ENCODE assay signal across 11 cellular contexts in the genomic region with DNA sequence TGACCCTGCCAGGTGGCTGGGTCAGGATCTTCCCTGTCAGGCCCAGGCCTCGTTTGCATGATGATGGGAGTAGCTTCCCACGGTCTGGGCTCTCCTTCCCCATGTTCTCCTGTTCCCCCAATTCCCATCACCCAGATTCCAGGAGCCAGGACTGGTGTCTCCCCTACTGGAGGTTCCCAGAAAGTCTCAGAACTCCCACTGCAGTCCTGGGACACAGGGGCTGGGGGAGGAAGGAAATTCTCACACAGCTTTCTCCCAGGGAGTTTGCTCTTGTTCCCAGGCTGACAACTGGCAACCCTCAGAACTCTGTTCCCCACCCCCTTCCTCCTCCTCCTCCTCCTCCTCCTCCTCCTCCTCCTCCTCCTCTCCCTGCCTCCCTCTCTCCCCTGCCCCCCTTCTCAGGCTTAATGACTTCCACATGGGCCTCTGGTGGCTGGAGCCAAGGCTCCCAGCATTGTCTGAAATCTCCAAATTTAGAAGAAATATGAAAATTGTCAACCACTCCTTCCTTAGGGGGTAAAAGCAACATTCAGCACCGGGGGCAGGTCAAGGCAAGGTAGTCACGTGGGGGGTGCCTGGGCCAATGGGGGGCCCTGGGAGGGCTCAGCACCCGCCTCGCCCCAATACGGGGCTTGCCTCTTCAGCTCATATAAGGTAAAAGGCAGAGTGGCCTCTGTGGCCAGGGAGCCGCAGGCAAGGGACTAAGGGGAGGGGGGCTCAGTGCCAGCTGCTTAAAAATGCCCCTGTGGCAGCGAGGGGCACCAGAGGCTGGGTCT. TPM values are rescaled to one million over a fixed set of nuclear protein-coding genes. Genes with fewer than 3 reads are reported as not detected.
A peak's percentile ranks its signal among the peaks of the same experiment; 100 is the strongest.
DNase-seq lines count a peak whose midpoint lies in the region; ATAC-seq, FAIRE-seq and TF ChIP-seq lines count a peak whose summit lies in the region.
"Had no signal": no experiment of that assay in that cellular context is flagged by ENCODE, and none has a peak within 500 bp of the region (broad histone marks: within the 10 kb centered on the region; RNA-seq: fewer than 3 reads in every experiment).

No MANE protein-coding gene starts in this region.

- ATAC-seq in IMR-90 (ENCODE audit: low read depth) (peak; percentile 70), lower lobe of right lung (peak; percentile 74 to 85), thoracic aorta (ENCODE audit: insufficient number of reproducible peaks, low FRiP score, low read depth) (peak; percentile 53), GM18868 (IDR thresholded peaks at IDR 0.05; ENCODE audit: unreplicated experiment) (no peak)

- TF ChIP-seq CTCF in IMR-90 (conservative IDR thresholded peaks at IDR 0.05; ENCODE audit: low read depth, low read length) (peak; percentile 23), lower lobe of right lung (IDR thresholded peaks at IDR 0.05) (no peak), thoracic aorta (IDR thresholded peaks at IDR 0.05) (peak; percentile 21)

- no TSS peak for BruUV-seq in IMR-90 (replicated peaks; lab: Mats Ljungman, UMichigan)

- H3K4me1 ChIP-seq in IMR-90 (ENCODE audit: control insufficient read depth, insufficient read depth, low read length) (peaks cover 29% of the 10 kb centered on the region), lower lobe of right lung (peaks cover 8% of the 10 kb centered on the region), thoracic aorta (ENCODE audit: control insufficient read depth in 1 of 2, low read depth in 2 of 2) (peaks cover 7 to 32% of the 10 kb centered on the region in 2 donors)

- H3K18ac ChIP-seq in IMR-90 (ENCODE audit: low read depth, low read length) = peak overlapping the region; percentile 86

- H2BK5ac ChIP-seq in IMR-90 (ENCODE audit: low read depth, low read length, poor library complexity, severe bottlenecking) = peak overlapping the region; percentile 96

- peak overlapping the region; percentile 95 for H2BK20ac ChIP-seq in IMR-90 (ENCODE audit: low read depth, low read length)

- in situ Hi-C loops in IMR-90 (cut with MboI; ENCODE audit: low sequenced_read_pairs) = no loop called here

- H3K79me1 ChIP-seq in IMR-90 (ENCODE audit: low read depth in 1 of 2, low read length in 2 of 2) = peaks cover 7 to 51% of the 10 kb centered on the region in 2 experiments; a peak in 3 of 4 replicates

- peak overlapping the region; percentile 76 for H4K5ac ChIP-seq in IMR-90 (ENCODE audit: low read depth, low read length)

- peaks cover 51% of the 10 kb centered on the region for H4K20me1 ChIP-seq in IMR-90 (ENCODE audit: insufficient read depth, low read length)

- peaks cover 32% of the 10 kb centered on the region for H3K36me3 ChIP-seq in IMR-90 (ENCODE audit: control insufficient read depth, insufficient read depth, low read length)
- peaks cover 5% of the 10 kb centered on the region for H3K36me3 ChIP-seq in lower lobe of right lung
- peaks cover 39% of the 10 kb centered on the region for H3K36me3 ChIP-seq in thoracic aorta

- peak; percentile 97 for TF ChIP-seq POLR2A in IMR-90 (IDR thresholded peaks at IDR 0.05; ENCODE audit: low read depth, low read length)

- H3K9me3 ChIP-seq in IMR-90 (ENCODE audit: control insufficient read depth, insufficient read depth, low read length) = no peaks in the 10 kb centered on the region
- H3K9me3 ChIP-seq in lower lobe of right lung = no peaks in the 10 kb centered on the region
- no peaks in the 10 kb centered on the region for H3K9me3 ChIP-seq in thoracic aorta

- H2AK5ac ChIP-seq in IMR-90 (ENCODE audit: low read depth, low read length) = peak overlapping the region; percentile 99

- H3K4me3 ChIP-seq in IMR-90 (ENCODE audit: insufficient read depth, low read depth, low read length) = peak overlapping the region; percentile 63
- H3K4me3 ChIP-seq in lower lobe of right lung = peak overlapping the region; percentile 54
- H3K4me3 ChIP-seq in thoracic aorta = peak overlapping the region; percentile 83

- CTCF ChIA-PET in IMR-90 (lab: Yijun Ruan, JAX) = interaction anchor here (0.6 to 2.0 kb wide), 5 partner anchors 8 to 25 kb away, joined by 3 to 6 read pairs (median 4); no protein-coding TSS in a partner anchor

- H2BK15ac ChIP-seq in IMR-90 (ENCODE audit: low read depth, low read length) = peak overlapping the region; percentile 99; the same call in 2 of the 3 replicates

- peak overlapping the region; percentile 83 for H2AK9ac ChIP-seq in IMR-90 (replicated peaks; ENCODE audit: low read depth, low read length, poor library complexity)

- H3K9ac ChIP-seq in IMR-90 (ENCODE audit: low read depth, low read length) = peak overlapping the region; percentile 99

- H3K4me2 ChIP-seq in IMR-90 (ENCODE audit: low read depth, low read length) = peak overlapping the region; percentile 85

- POLR2A ChIA-PET in IMR-90 (lab: Charles Lee; ENCODE audit: unreplicated experiment) = interaction anchor here (0.6 to 2.5 kb wide), 6 partner anchors 11 to 156 kb away, joined by 3 to 42 read pairs (median 4); no protein-coding TSS in a partner anchor

- TF ChIP-seq RAD21 in IMR-90 (IDR thresholded peaks at IDR 0.05; ENCODE audit: low read length) = 0 out of 2 replicates have a peak, but pooled peaks have one; percentile 5

- H3K9me1 ChIP-seq in IMR-90 (ENCODE audit: insufficient read depth, low read length) = peaks cover 12% of the 10 kb centered on the region

- peak overlapping the region; percentile 98 for H3K23ac ChIP-seq in IMR-90 (ENCODE audit: low read depth, low read length)

- H3K27ac ChIP-seq in IMR-90 (ENCODE audit: insufficient read depth, low read length) (peak overlapping the region; percentile 93), lower lobe of right lung (peak overlapping the region; percentile 76), thoracic aorta (peak overlapping the region; percentile 96 to 97)

- H3K27me3 ChIP-seq in IMR-90 (ENCODE audit: control insufficient read depth, insufficient read depth, low read length) = no peaks in the 10 kb centered on the region
- no peaks in the 10 kb centered on the region for H3K27me3 ChIP-seq in lower lobe of right lung (ENCODE audit: low read depth)
- H3K27me3 ChIP-seq in thoracic aorta (replicated peaks; ENCODE audit: insufficient read depth) = no peaks in the 10 kb centered on the region

- 17% methylated on average over 2 of the region's 9 CpGs; no CpG with 5 or more reads in 1 of the 2 experiments for WGBS in IMR-90 (ENCODE audit: extremely low coverage in 2 of 2, insufficient read length in 1 of 2), 2 experiments

- H2AFZ ChIP-seq in IMR-90 (replicated peaks; ENCODE audit: low read length, poor library complexity) = peak overlapping the region; percentile 52

- peak overlapping the region; percentile 98 for H4K91ac ChIP-seq in IMR-90 (ENCODE audit: insufficient read depth, low read depth, low read length)

- FAIRE-seq in endometrium (lab: Jason Lieb, UNC) (peak; percentile 94), frontal cortex (lab: Jason Lieb, UNC) (no peak)

- dilution Hi-C loops in IMR-90 (cut with HindIII; ENCODE audit: low sequenced_read_pairs, unreplicated experiment) = no loop called here

- peak; percentile 94 for DNase-seq in IMR-90
- no peak for DNase-seq in lower lobe of right lung
- peak; percentile 71 for DNase-seq in thoracic aorta (ENCODE audit: low spot score)
- no peak for DNase-seq in frontal cortex (ENCODE audit: low spot score in 2 of 2)
- no peak for DNase-seq in COLO668 (lab: John Stamatoyannopoulos, UW; ENCODE audit: unreplicated experiment)
- DNase-seq in activated CD8-positive, alpha-beta memory T cell treated with anti-CD3 and anti-CD28 coated beads for 24 hours = no peak
- DNase-seq: activated CD8-positive, alpha-beta memory T cell treated with anti-CD3 and anti-CD28 coated beads, Interleukin-2, amount 50 U/mL, for 4 hours; hypothalamus; Kasumi-1 had no signal

- H4K8ac ChIP-seq in IMR-90 (ENCODE audit: low read depth in 2 of 2, low read length in 2 of 2) = peak overlapping the region; percentile 94 to 95

- intact Hi-C loops in IMR-90 (cut with micrococcal nuclease) = loop anchor here (2.0 kb wide), 1 partner anchor 16 kb away; no protein-coding TSS in a partner anchor
- intact Hi-C loops in lower lobe of right lung (cut with DNase I) = no loop called here

- peak overlapping the region; percentile 99 for H3K4ac ChIP-seq in IMR-90 (ENCODE audit: low read depth, low read length)

- peak overlapping the region; percentile 96 for H3K56ac ChIP-seq in IMR-90 (ENCODE audit: extremely low read depth, insufficient read depth, low read length)

- peak overlapping the region; percentile 94 for H2BK120ac ChIP-seq in IMR-90 (ENCODE audit: low read depth, low read length)

- H3K14ac ChIP-seq in IMR-90 (replicated peaks; ENCODE audit: low read depth, low read length) = peak overlapping the region; percentile 98

TF ChIP-seq in IMR-90, 13 proteins besides CTCF, POLR2A, EP300 and RAD21 (continues in another document):
- TF ChIP-seq, protein P1, sequence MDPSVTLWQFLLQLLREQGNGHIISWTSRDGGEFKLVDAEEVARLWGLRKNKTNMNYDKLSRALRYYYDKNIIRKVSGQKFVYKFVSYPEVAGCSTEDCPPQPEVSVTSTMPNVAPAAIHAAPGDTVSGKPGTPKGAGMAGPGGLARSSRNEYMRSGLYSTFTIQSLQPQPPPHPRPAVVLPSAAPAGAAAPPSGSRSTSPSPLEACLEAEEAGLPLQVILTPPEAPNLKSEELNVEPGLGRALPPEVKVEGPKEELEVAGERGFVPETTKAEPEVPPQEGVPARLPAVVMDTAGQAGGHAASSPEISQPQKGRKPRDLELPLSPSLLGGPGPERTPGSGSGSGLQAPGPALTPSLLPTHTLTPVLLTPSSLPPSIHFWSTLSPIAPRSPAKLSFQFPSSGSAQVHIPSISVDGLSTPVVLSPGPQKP (IDR thresholded peaks at IDR 0.05; ENCODE audit: borderline replicate concordance, low read depth, low read length) = no peak
- TF ChIP-seq MAZ (IDR thresholded peaks at IDR 0.05; ENCODE audit: borderline replicate concordance, low read depth, low read length) = peak; percentile 40; the same call in 1 of the 2 replicates
- peak; percentile 6; the same call in 1 of the 2 replicates for TF ChIP-seq BHLHE40 (IDR thresholded peaks at IDR 0.05; ENCODE audit: low read depth, low read length)

RNA-seq across cellular contexts. Expression of a gene that starts 27.3 kb away (rescaled TPM):
- total RNA-seq in IMR-90 (2012; rRNA removed) (0.28 TPM in 1 of 2 replicates, not detected in the other), lower lobe of right lung (not detected), thoracic aorta (1 to 10 TPM; 1.9 to 7.1 TPM), frontal cortex (not detected)
- polyA plus RNA-seq in IMR-90 (2012; rRNA removed) = 0.31 and 0.86 TPM in 2 replicates
- 0.84 TPM in 1 of 2 replicates, not detected in the other for polyA plus RNA-seq in IMR-90 (2012; cell fraction: cytosol; rRNA removed)
- polyA plus RNA-seq in IMR-90 (2012; cell fraction: nucleus; rRNA removed; ENCODE audit: low replicate concordance) = 0.30 and 0.39 TPM in 2 replicates

RNA-seq across cellular contexts. Expression of a gene that starts 48.5 kb away (rescaled TPM):
- total RNA-seq in IMR-90 (2012; rRNA removed) (5.8 and 7.0 TPM in 2 replicates), lower lobe of right lung (5.9 TPM), thoracic aorta (1 to 10 TPM; 7.3 to 7.8 TPM), frontal cortex (11.0 TPM)
- polyA plus RNA-seq in IMR-90 (2012; rRNA removed) = 14.3 and 16.3 TPM in 2 replicates
- polyA plus RNA-seq in IMR-90 (2012; cell fraction: cytosol; rRNA removed) = 10.1 and 15.5 TPM in 2 replicates
- polyA plus RNA-seq in IMR-90 (2012; cell fraction: nucleus; rRNA removed; ENCODE audit: low replicate concordance) = 30.0 and 32.4 TPM in 2 replicates

Comparison
In these comparisons a context has a peak if more than half of its experiments do, and no peak if none do; other contexts are left out.
1. DNase-seq: peak in IMR-90 (single experiment) and thoracic aorta (single experiment); none in lower lobe of right lung (single experiment), frontal cortex (0 of 2), COLO668 (single experiment) and activated CD8-positive, alpha-beta memory T cell treated with anti-CD3 and anti-CD28 coated beads for 24 hours (single experiment).
2. Peak in every context shown above with its lines, with median percentiles within 50 percentile points of each other: H3K27ac ChIP-seq and H3K4me3 ChIP-seq.